ENCODE assay signal across 20 cellular contexts in the genomic region with DNA sequence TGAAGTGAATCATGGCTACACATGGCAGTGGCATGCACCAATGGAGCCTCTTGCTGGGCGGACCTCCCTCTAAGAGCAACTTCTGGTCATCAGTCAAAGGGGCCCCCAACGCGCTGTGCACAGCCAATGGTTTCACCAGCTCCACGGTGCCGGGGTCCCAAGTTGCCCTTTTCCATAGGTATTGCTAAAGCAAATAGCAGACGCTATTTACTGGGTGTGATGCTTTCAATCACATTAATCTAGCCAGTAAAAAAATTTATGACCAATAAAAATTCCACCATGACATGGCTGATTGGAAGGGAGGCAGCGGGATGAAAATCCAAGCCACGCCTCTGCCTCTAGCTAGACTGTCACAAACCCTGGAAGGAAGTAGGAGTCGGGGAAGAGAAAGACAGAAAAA.
DNase-seq lines count a peak whose midpoint lies in the region; ATAC-seq and TF ChIP-seq lines count a peak whose summit lies in the region.
"Had no signal": no experiment of that assay in that cellular context is flagged by ENCODE, and none has a peak within 500 bp of the region (broad histone marks: within the 10 kb centered on the region; RNA-seq: fewer than 3 reads in every experiment).

No MANE protein-coding gene starts in this region.

- H3K27ac ChIP-seq in ACC112 (ENCODE audit: low read depth, low read length) (peak overlapping the region; percentile 42), mammary epithelial cell (ENCODE audit: insufficient read depth, low read depth, low read length) (peak overlapping the region; percentile 77), neuronal stem cell (replicated peaks; ENCODE audit: low read length) (no peak overlapping the region)
- H3K27ac ChIP-seq: stomach, upper lobe of right lung had no signal

- no peak overlapping the region for H2BK12ac ChIP-seq in neuronal stem cell (ENCODE audit: low read length)

- H3K36me3 ChIP-seq in ACC112 (ENCODE audit: insufficient read depth, low read length) (no peaks in the 10 kb centered on the region), mammary epithelial cell (ENCODE audit: insufficient read depth, low read length) (no peaks in the 10 kb centered on the region), neuronal stem cell (replicated peaks in 1 of 2; ENCODE audit: control insufficient read depth in 2 of 2, insufficient read depth in 2 of 2, low read length in 2 of 2) (peaks cover 0 to 2% of the 10 kb centered on the region in 2 donors)
- H3K36me3 ChIP-seq: stomach, upper lobe of right lung had no signal

- 99% methylated on average over 9 of the region's 9 CpGs for WGBS in mammary epithelial cell (ENCODE audit: low coverage, missing lambda C conversion rate)
- no CpG with 5 or more reads among the region's 9 CpGs for WGBS in neuronal stem cell (ENCODE audit: extremely low coverage in 2 of 2, insufficient read length in 2 of 2, insufficient replicate concordance in 1 of 2), 2 donors

- H3K9ac ChIP-seq in mammary epithelial cell (ENCODE audit: insufficient read depth, low read length) (no peak overlapping the region), neuronal stem cell (ENCODE audit: low read depth, low read length, poor library complexity) (no peak overlapping the region)

- dilution Hi-C loops in mammary epithelial cell (cut with HindIII; ENCODE audit: low sequenced_read_pairs), result loop anchor here (5.0 kb wide), 1 partner anchor 33 kb away; no protein-coding TSS in a partner anchor

- no peaks in the 10 kb centered on the region for H3K9me3 Mint-ChIP-seq in HFFc6
- H3K9me3 Mint-ChIP-seq: nephron had no signal

- no peak for TF ChIP-seq CTCF in HFFc6 (IDR thresholded peaks at IDR 0.05)
- TF ChIP-seq CTCF in mammary epithelial cell (conservative IDR thresholded peaks at IDR 0.05 in 1 of 2, IDR thresholded peaks at IDR 0.05 in 1 of 2; ENCODE audit: extremely low read depth in 1 of 2, insufficient read depth in 1 of 2, low read depth in 1 of 2, low read length in 2 of 2), result no peak

- H3K27me3 Mint-ChIP-seq in HFFc6 (ENCODE audit: insufficient read depth), result no peaks in the 10 kb centered on the region; the same call in 1 of the 2 replicates
- H3K27me3 Mint-ChIP-seq: activated CD4-positive, alpha-beta T cell treated with anti-CD3 and anti-CD28 coated beads for 36 hours; activated naive CD8-positive, alpha-beta T cell treated with anti-CD3 and anti-CD28 coated beads, Interleukin-2, amount 10 ng/mL, durations not matched to agents 7 days and 5 days; CD4-positive, alpha-beta memory T cell; dendritic cell treated with granulocyte-macrophage colony-stimulating factor and Interleukin-4, amounts not matched to agents 40 ng/mL and 50 ng/mL, for 4 days had no signal

- H3K79me2 ChIP-seq in ACC112 (ENCODE audit: control insufficient read depth, insufficient read depth, low read length, unreplicated experiment) (no peaks in the 10 kb centered on the region), mammary epithelial cell (ENCODE audit: insufficient read depth, low read length) (no peaks in the 10 kb centered on the region)

- H3K4me3 Mint-ChIP-seq in HFFc6, result peak overlapping the region; percentile 42
- H3K4me3 Mint-ChIP-seq: activated CD4-positive, alpha-beta T cell treated with anti-CD3 and anti-CD28 coated beads for 36 hours; activated naive CD8-positive, alpha-beta T cell treated with anti-CD3 and anti-CD28 coated beads, Interleukin-2, amount 10 ng/mL, durations not matched to agents 7 days and 5 days; CD4-positive, alpha-beta memory T cell; dendritic cell treated with granulocyte-macrophage colony-stimulating factor and Interleukin-4, amounts not matched to agents 40 ng/mL and 50 ng/mL, for 4 days; nephron had no signal

- H2BK5ac ChIP-seq in neuronal stem cell (ENCODE audit: low read length), result no peak overlapping the region

- ATAC-seq in HG02798 (IDR thresholded peaks at IDR 0.05; ENCODE audit: poor library complexity, unreplicated experiment) (no peak), HG03196 (IDR thresholded peaks at IDR 0.05; ENCODE audit: unreplicated experiment) (no peak)
- ATAC-seq: activated CD4-positive, alpha-beta T cell treated with anti-CD3 and anti-CD28 coated beads for 36 hours; Panc1 had no signal

- H3K14ac ChIP-seq in neuronal stem cell (ENCODE audit: low read length), result no peak overlapping the region

- no peak overlapping the region for H4K91ac ChIP-seq in neuronal stem cell (ENCODE audit: low read depth, low read length, poor library complexity)

- no peak overlapping the region for H2AK5ac ChIP-seq in neuronal stem cell (ENCODE audit: low read depth, low read length)

- H2AFZ ChIP-seq in ACC112 (ENCODE audit: low read length, unreplicated experiment) (no peak overlapping the region), mammary epithelial cell (ENCODE audit: low read depth, low read length) (no peak overlapping the region), neuronal stem cell (ENCODE audit: low read length) (no peak overlapping the region)

- in situ Hi-C loops in mammary epithelial cell (cut with MboI; ENCODE audit: low sequenced_read_pairs in 2 of 2), result loop anchor here in 1 of 2 donors (25.0 kb wide), 1 partner anchor 328 kb away; no protein-coding TSS in a partner anchor

- H3K4ac ChIP-seq in neuronal stem cell (ENCODE audit: low read length), result no peak overlapping the region

- peak overlapping the region; percentile 87 for H3K27ac Mint-ChIP-seq in HFFc6
- H3K27ac Mint-ChIP-seq: activated CD4-positive, alpha-beta T cell treated with anti-CD3 and anti-CD28 coated beads for 36 hours; activated naive CD8-positive, alpha-beta T cell treated with anti-CD3 and anti-CD28 coated beads, Interleukin-2, amount 10 ng/mL, durations not matched to agents 7 days and 5 days; CD4-positive, alpha-beta memory T cell; dendritic cell treated with granulocyte-macrophage colony-stimulating factor and Interleukin-4, amounts not matched to agents 40 ng/mL and 50 ng/mL, for 4 days; nephron had no signal

- H3K27me3 ChIP-seq in ACC112 (ENCODE audit: insufficient read depth, low read length), result no peaks in the 10 kb centered on the region
- H3K27me3 ChIP-seq in mammary epithelial cell (ENCODE audit: insufficient read depth, low read length), result no peaks in the 10 kb centered on the region
- H3K27me3 ChIP-seq in neuronal stem cell (ENCODE audit: control insufficient read depth in 3 of 3, insufficient read depth in 3 of 3, low read depth in 1 of 3, low read length in 3 of 3), result no peaks in the 10 kb centered on the region
- H3K27me3 ChIP-seq: stomach, upper lobe of right lung had no signal

- H3K9me3 ChIP-seq in mammary epithelial cell (replicated peaks; ENCODE audit: insufficient read depth, low read length) (peaks cover 9% of the 10 kb centered on the region), neuronal stem cell (replicated peaks in 1 of 2; ENCODE audit: control insufficient read depth in 2 of 2, insufficient read depth in 1 of 2, low read depth in 1 of 2, low read length in 2 of 2) (no peaks in the 10 kb centered on the region)
- H3K9me3 ChIP-seq: stomach, upper lobe of right lung had no signal

- no peak overlapping the region for H2BK120ac ChIP-seq in neuronal stem cell (ENCODE audit: low read depth, low read length)

- H3K4me1 ChIP-seq in ACC112 (ENCODE audit: control insufficient read depth, insufficient read depth, low read length, unreplicated experiment) (peaks cover 32% of the 10 kb centered on the region), mammary epithelial cell (ENCODE audit: insufficient read depth, low read length) (peaks cover 36% of the 10 kb centered on the region), neuronal stem cell (ENCODE audit: control insufficient read depth in 2 of 2, insufficient read depth in 1 of 2, low read depth in 1 of 2, low read length in 2 of 2) (peaks cover 2% of the 10 kb centered on the region in 2 donors)
- H3K4me1 ChIP-seq: stomach had no signal

- H2BK15ac ChIP-seq in neuronal stem cell (ENCODE audit: low read length), result no peak overlapping the region

- H4K20me1 ChIP-seq in mammary epithelial cell (ENCODE audit: insufficient read depth, low read length), result no peaks in the 10 kb centered on the region

- H3K4me1 Mint-ChIP-seq in HFFc6 (ENCODE audit: low read depth), result peaks cover 75% of the 10 kb centered on the region
- H3K4me1 Mint-ChIP-seq: activated CD4-positive, alpha-beta T cell treated with anti-CD3 and anti-CD28 coated beads for 36 hours; activated naive CD8-positive, alpha-beta T cell treated with anti-CD3 and anti-CD28 coated beads, Interleukin-2, amount 10 ng/mL, durations not matched to agents 7 days and 5 days; CD4-positive, alpha-beta memory T cell had no signal

- CTCF ChIA-PET in mammary epithelial cell (lab: Charles Lee; ENCODE audit: low non-redundant PET), result interaction anchor here (0.5 kb wide), 1 partner anchor 26 kb away, joined by 6 read pairs; no protein-coding TSS in a partner anchor

- DNase-seq in HFFc6 (no peak), mammary epithelial cell (no peak), neuronal stem cell (ENCODE audit: low spot score) (no peak), T-helper 1 cell (no peak), posterior cingulate gyrus (no peak)
- DNase-seq: activated CD4-positive, alpha-beta T cell treated with anti-CD3 and anti-CD28 coated beads for 36 hours; activated naive CD8-positive, alpha-beta T cell treated with anti-CD3 and anti-CD28 coated beads, Interleukin-2, amount 10 ng/mL, durations not matched to agents 7 days and 5 days; CD4-positive, alpha-beta memory T cell; hippocampal formation; NCI-H1436 treated with DMSO at 0.1 percent for 48 hours; small intestine; stimulated activated CD4-positive, alpha-beta T cell treated with anti-CD3 and anti-CD28 coated beads, Interleukin-4, amount 100 ng/mL, for 1 hour; stomach; upper lobe of right lung had no signal

- H3K4me2 ChIP-seq in mammary epithelial cell (ENCODE audit: insufficient read depth, low read depth, low read length) (no peak overlapping the region), neuronal stem cell (ENCODE audit: insufficient read depth, low read length, poor library complexity, severe bottlenecking) (no peak overlapping the region)

- BruUV-seq in mammary epithelial cell (replicated peaks; lab: Mats Ljungman, UMichigan), result no TSS peak

- intact Hi-C loops in mammary epithelial cell (cut with micrococcal nuclease) (no loop called here), posterior cingulate gyrus (cut with DNase I) (no loop called here)

- H3K4me3 ChIP-seq in ACC112 (ENCODE audit: low read depth, low read length) (no peak overlapping the region), mammary epithelial cell (replicated peaks in 1 of 3; ENCODE audit: insufficient read depth in 1 of 3, low read depth in 2 of 3, low read length in 3 of 3) (no peak overlapping the region), neuronal stem cell (ENCODE audit: low read length in 2 of 2) (no peak overlapping the region)
- H3K4me3 ChIP-seq: stomach, upper lobe of right lung had no signal

- no peak overlapping the region for H4K8ac ChIP-seq in neuronal stem cell (ENCODE audit: low read depth, low read length)

- H3K23ac ChIP-seq in neuronal stem cell (ENCODE audit: low read depth, low read length, poor library complexity), result no peak overlapping the region

- peak overlapping the region; percentile 61 for H3K18ac ChIP-seq in neuronal stem cell (ENCODE audit: low read length)

- peaks cover 8% of the 10 kb centered on the region; the same call in 1 of the 2 replicates for H3K36me3 Mint-ChIP-seq in HFFc6 (ENCODE audit: low read depth)
- H3K36me3 Mint-ChIP-seq: activated naive CD8-positive, alpha-beta T cell treated with anti-CD3 and anti-CD28 coated beads, Interleukin-2, amount 10 ng/mL, durations not matched to agents 7 days and 5 days; CD4-positive, alpha-beta memory T cell had no signal

- H3K79me1 ChIP-seq in neuronal stem cell (ENCODE audit: low read depth, low read length), result no peaks in the 10 kb centered on the region
